In genomic region chr7:110592557-110592956, GRCh38 we compare ENCODE assay signal across 19 cellular contexts.
DNase-seq lines count a peak whose midpoint lies in the region; ATAC-seq and TF ChIP-seq lines count a peak whose summit lies in the region.
"Had no signal": no experiment of that assay in that cellular context is flagged by ENCODE, and none has a peak within 500 bp of the region (broad histone marks: within the 10 kb centered on the region; RNA-seq: fewer than 3 reads in every experiment).

No MANE protein-coding gene starts in this region.

- H3K9me3 Mint-ChIP-seq in mesothelial cell of epicardium = no peaks in the 10 kb centered on the region
- H3K9me3 Mint-ChIP-seq: CD8-positive, alpha-beta memory T cell had no signal

- peak overlapping the region; percentile 15 to 64; a peak in 2 of 4 replicates for H4K8ac ChIP-seq in IMR-90 (ENCODE audit: low read depth in 2 of 2, low read length in 2 of 2)

- H2BK120ac ChIP-seq in IMR-90 (ENCODE audit: low read depth, low read length) = peak overlapping the region; percentile 87

- 0 out of 2 replicates have a peak, but pooled peaks cover 5% of the 10 kb centered on the region for H3K9me1 ChIP-seq in IMR-90 (ENCODE audit: insufficient read depth, low read length)

- H3K27me3 ChIP-seq in IMR-90 (ENCODE audit: control insufficient read depth, insufficient read depth, low read length) = no peaks in the 10 kb centered on the region
- H3K27me3 ChIP-seq in left ventricle myocardium inferior (ENCODE audit: low read depth) = no peaks in the 10 kb centered on the region
- H3K27me3 ChIP-seq: BE2C had no signal

- no peak for TF ChIP-seq RAD21 in IMR-90 (IDR thresholded peaks at IDR 0.05; ENCODE audit: low read length)

- H3K4me3 Mint-ChIP-seq in mesothelial cell of epicardium = no peak overlapping the region
- H3K4me3 Mint-ChIP-seq: CD4-positive, CD25-positive, alpha-beta regulatory T cell; CD8-positive, alpha-beta memory T cell had no signal

- H2BK15ac ChIP-seq in IMR-90 (ENCODE audit: low read depth, low read length) = peak overlapping the region; percentile 12; the same call in 2 of the 3 replicates

- CTCF ChIA-PET in IMR-90 (lab: Yijun Ruan, JAX) = no interaction called here

- WGBS in IMR-90 (ENCODE audit: extremely low coverage in 2 of 2, insufficient read length in 1 of 2), 2 experiments = no CpG with 5 or more reads among the region's 1 CpG

- no peak overlapping the region for H2AK9ac ChIP-seq in IMR-90 (replicated peaks; ENCODE audit: low read depth, low read length, poor library complexity)

- no peaks in the 10 kb centered on the region for H3K79me1 ChIP-seq in IMR-90 (ENCODE audit: low read depth in 1 of 2, low read length in 2 of 2)

- H2BK20ac ChIP-seq in IMR-90 (ENCODE audit: low read depth, low read length) = peak overlapping the region; percentile 77

- intact Hi-C loops in IMR-90 (cut with micrococcal nuclease) (no loop called here), left colon (cut with DNase I, micrococcal nuclease) (no loop called here), left ventricle myocardium inferior (cut with micrococcal nuclease) (no loop called here)

- no peaks in the 10 kb centered on the region for H3K36me3 Mint-ChIP-seq in mesothelial cell of epicardium
- H3K36me3 Mint-ChIP-seq: CD4-positive, CD25-positive, alpha-beta regulatory T cell; CD8-positive, alpha-beta memory T cell had no signal

- DNase-seq in DMS53 treated with DMSO at 0.1 percent for 48 hours (lab: John Stamatoyannopoulos, UW; ENCODE audit: unreplicated experiment) (peak; percentile 18), IMR-90 (peak; percentile 31), left colon (no peak), medulla oblongata (ENCODE audit: extremely low spot score) (no peak), mesothelial cell of epicardium (ENCODE audit: low spot score in 2 of 2, unreplicated experiment in 2 of 2) (no peak), left ventricle myocardium inferior (no peak)
- DNase-seq: ACHN; BE2C; C1 segment of cervical spinal cord; CD4-positive, CD25-positive, alpha-beta regulatory T cell; CD8-positive, alpha-beta memory T cell; COR-L47; DMS79 treated with DMSO at 0.1 percent for 48 hours; EL; GM23248; HCEC 1CT had no signal

- H4K5ac ChIP-seq in IMR-90 (ENCODE audit: low read depth, low read length) = peak overlapping the region; percentile 89; the same call in 1 of the 2 replicates

- no peaks in the 10 kb centered on the region for H3K27me3 Mint-ChIP-seq in mesothelial cell of epicardium (ENCODE audit: low read depth)
- H3K27me3 Mint-ChIP-seq: CD4-positive, CD25-positive, alpha-beta regulatory T cell; CD8-positive, alpha-beta memory T cell had no signal

- BruUV-seq in IMR-90 (replicated peaks; lab: Mats Ljungman, UMichigan) = no TSS peak

- H3K4me1 ChIP-seq in IMR-90 (ENCODE audit: control insufficient read depth, insufficient read depth, low read length) (peaks cover 16% of the 10 kb centered on the region), left ventricle myocardium inferior (no peaks in the 10 kb centered on the region)

- no peak overlapping the region for H2AFZ ChIP-seq in IMR-90 (replicated peaks; ENCODE audit: low read length, poor library complexity)
- H2AFZ ChIP-seq: GM23248 had no signal

- H2AK5ac ChIP-seq in IMR-90 (ENCODE audit: low read depth, low read length) = no peak overlapping the region

- in situ Hi-C loops in IMR-90 (cut with MboI; ENCODE audit: low sequenced_read_pairs) = no loop called here

- no peaks in the 10 kb centered on the region for H4K20me1 ChIP-seq in IMR-90 (ENCODE audit: insufficient read depth, low read length)

- H3K18ac ChIP-seq in IMR-90 (ENCODE audit: low read depth, low read length) = peak overlapping the region; percentile 87; the same call in 1 of the 2 replicates

- H3K9ac ChIP-seq in IMR-90 (ENCODE audit: low read depth, low read length) = no peak overlapping the region
- H3K9ac ChIP-seq: GM23248 had no signal

- dilution Hi-C loops in IMR-90 (cut with HindIII; ENCODE audit: low sequenced_read_pairs, unreplicated experiment) = no loop called here

- H3K4me1 Mint-ChIP-seq in mesothelial cell of epicardium = no peaks in the 10 kb centered on the region
- H3K4me1 Mint-ChIP-seq: CD4-positive, CD25-positive, alpha-beta regulatory T cell; CD8-positive, alpha-beta memory T cell had no signal

- peak overlapping the region; percentile 18; the same call in 1 of the 2 replicates for H3K56ac ChIP-seq in IMR-90 (ENCODE audit: extremely low read depth, insufficient read depth, low read length)

- H3K23ac ChIP-seq in IMR-90 (ENCODE audit: low read depth, low read length) = peak overlapping the region; percentile 17; the same call in 1 of the 2 replicates

- H3K36me3 ChIP-seq in IMR-90 (ENCODE audit: control insufficient read depth, insufficient read depth, low read length) (no peaks in the 10 kb centered on the region), left ventricle myocardium inferior (no peaks in the 10 kb centered on the region)
- H3K36me3 ChIP-seq: BE2C had no signal

- TF ChIP-seq POLR2A in IMR-90 (IDR thresholded peaks at IDR 0.05; ENCODE audit: low read depth, low read length) = no peak

- H3K9me3 ChIP-seq in IMR-90 (ENCODE audit: control insufficient read depth, insufficient read depth, low read length) (no peaks in the 10 kb centered on the region), left ventricle myocardium inferior (replicated peaks) (no peaks in the 10 kb centered on the region)
- H3K9me3 ChIP-seq: BE2C had no signal

- H3K27ac ChIP-seq in IMR-90 (ENCODE audit: insufficient read depth, low read length) (no peak overlapping the region), left ventricle myocardium inferior (replicated peaks) (no peak overlapping the region)
- H3K27ac ChIP-seq: GM23248, HL-60 had no signal

- TF ChIP-seq CTCF in IMR-90 (conservative IDR thresholded peaks at IDR 0.05; ENCODE audit: low read depth, low read length) = no peak
- TF ChIP-seq CTCF in mesothelial cell of epicardium (IDR thresholded peaks at IDR 0.05; ENCODE audit: unreplicated experiment) = no peak
- no peak for TF ChIP-seq CTCF in left ventricle myocardium inferior (IDR thresholded peaks at IDR 0.05; ENCODE audit: borderline replicate concordance)

- peak overlapping the region; percentile 45; the same call in 1 of the 2 replicates for H3K4me2 ChIP-seq in IMR-90 (ENCODE audit: low read depth, low read length)

- peak overlapping the region; percentile 75 for H2BK5ac ChIP-seq in IMR-90 (ENCODE audit: low read depth, low read length, poor library complexity, severe bottlenecking)

- POLR2A ChIA-PET in IMR-90 (lab: Charles Lee; ENCODE audit: unreplicated experiment) = no interaction called here

- peak overlapping the region; percentile 60 for H4K91ac ChIP-seq in IMR-90 (ENCODE audit: insufficient read depth, low read depth, low read length)

- no peak overlapping the region for H3K4me3 ChIP-seq in IMR-90 (ENCODE audit: insufficient read depth, low read depth, low read length)
- no peak overlapping the region for H3K4me3 ChIP-seq in left ventricle myocardium inferior
- H3K4me3 ChIP-seq: GM12878, GM23248, K562 had no signal

- peak overlapping the region; percentile 35 for H3K4ac ChIP-seq in IMR-90 (ENCODE audit: low read depth, low read length)

- peak overlapping the region; percentile 30 for H3K14ac ChIP-seq in IMR-90 (replicated peaks; ENCODE audit: low read depth, low read length)

- H3K27ac Mint-ChIP-seq in mesothelial cell of epicardium = no peak overlapping the region
- H3K27ac Mint-ChIP-seq: CD4-positive, CD25-positive, alpha-beta regulatory T cell; CD8-positive, alpha-beta memory T cell had no signal

- ATAC-seq in IMR-90 (ENCODE audit: low read depth) (peak; percentile 51), left colon (peak; percentile 64)
- ATAC-seq: GM12878, K562 had no signal

TF ChIP-seq in IMR-90, 13 proteins besides CTCF, POLR2A, EP300 and RAD21:
- TF ChIP-seq NFE2L2 (IDR thresholded peaks at IDR 0.05; ENCODE audit: low read depth, low read length) = no peak
- no peak for TF ChIP-seq USF2 (IDR thresholded peaks at IDR 0.05; ENCODE audit: low read depth, low read length)
- no peak for TF ChIP-seq MAZ (IDR thresholded peaks at IDR 0.05; ENCODE audit: borderline replicate concordance, low read depth, low read length)
- no peak for TF ChIP-seq CHD1 (IDR thresholded peaks at IDR 0.05; ENCODE audit: low read depth, low read length)
- TF ChIP-seq SMC3 (IDR thresholded peaks at IDR 0.05; ENCODE audit: low read depth, low read length) = no peak
- no peak for TF ChIP-seq MAFK (IDR thresholded peaks at IDR 0.05; ENCODE audit: low read depth, low read length)
- TF ChIP-seq CEBPB (IDR thresholded peaks at IDR 0.05; ENCODE audit: low read depth, low read length) = no peak
- no peak for TF ChIP-seq FOS (IDR thresholded peaks at IDR 0.05; ENCODE audit: low read depth, low read length)
- TF ChIP-seq BHLHE40 (IDR thresholded peaks at IDR 0.05; ENCODE audit: low read depth, low read length) = no peak
- TF ChIP-seq ELK1 (IDR thresholded peaks at IDR 0.05; ENCODE audit: borderline replicate concordance, low read depth, low read length) = no peak
- TF ChIP-seq RCOR1 (IDR thresholded peaks at IDR 0.05; ENCODE audit: insufficient replicate concordance, low read length) = no peak
- no peak for TF ChIP-seq RFX5 (IDR thresholded peaks at IDR 0.05; ENCODE audit: low read depth, low read length)
- TF ChIP-seq MXI1 (IDR thresholded peaks at IDR 0.05; ENCODE audit: borderline replicate concordance, low read depth, low read length) = no peak

Comparison
In these comparisons a context has a peak if more than half of its experiments do, and no peak if none do; other contexts are left out.
1. DNase-seq: peak in DMS53 treated with DMSO at 0.1 percent for 48 hours (single experiment) and IMR-90 (single experiment); none in left colon (0 of 2), medulla oblongata (single experiment), mesothelial cell of epicardium (0 of 2) and left ventricle myocardium inferior (single experiment).